8 cellular contexts compared by ENCODE assay signal in the genomic region with DNA sequence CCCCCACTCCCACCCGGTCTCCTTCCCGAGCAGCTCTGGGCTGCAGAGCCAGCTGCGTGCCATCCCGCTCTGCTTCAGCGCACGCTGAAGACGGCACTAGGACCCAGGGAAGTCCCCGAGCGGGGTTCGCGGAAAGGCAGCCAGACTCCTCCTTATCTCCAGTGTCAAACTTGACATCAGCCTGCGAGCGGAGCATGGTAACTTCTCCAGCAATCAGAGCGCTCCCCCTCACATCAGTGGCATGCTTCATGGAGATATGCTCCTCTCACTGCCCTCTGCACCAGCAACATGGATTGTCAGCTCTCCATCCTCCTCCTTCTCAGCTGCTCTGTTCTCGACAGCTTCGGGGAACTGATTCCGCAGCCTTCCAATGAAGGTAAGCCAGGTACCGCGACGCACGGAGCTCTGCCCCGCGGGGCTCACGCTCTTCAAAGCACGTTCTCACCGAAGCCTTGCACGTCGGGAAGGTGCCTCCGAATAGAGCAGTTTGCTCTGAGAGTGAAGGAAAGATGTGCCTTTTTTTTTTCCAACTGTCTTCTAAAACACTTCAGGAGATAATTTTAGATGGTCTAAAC. TPM values are rescaled to one million over a fixed set of nuclear protein-coding genes. Genes with fewer than 3 reads are reported as not detected.
DNase-seq lines count a peak whose midpoint lies in the region; ATAC-seq and TF ChIP-seq lines count a peak whose summit lies in the region.

EPHA3 (plus strand) TSS at position 161 of the 575 bp plus-strand sequence; CDS start at position 289, 128 bp downstream.

- H3K27me3 ChIP-seq in mammary epithelial cell (ENCODE audit: insufficient read depth, low read length) (peaks cover 8% of the 10 kb centered on the region), iPS-20b (ENCODE audit: insufficient read depth, low read length) (peaks cover 46% of the 10 kb centered on the region)

- dilution Hi-C loops in mammary epithelial cell (cut with HindIII; ENCODE audit: low sequenced_read_pairs) = no loop called here

- CTCF ChIA-PET in mammary epithelial cell (lab: Charles Lee; ENCODE audit: low non-redundant PET) = interaction anchor here (0.6 kb wide), 1 partner anchor 234 kb away, joined by 3 read pairs; no protein-coding TSS in a partner anchor

- intact Hi-C loops in mammary epithelial cell (cut with micrococcal nuclease) = no loop called here

- H3K9me3 ChIP-seq in mammary epithelial cell (replicated peaks; ENCODE audit: insufficient read depth, low read length) (no peaks in the 10 kb centered on the region), iPS-20b (ENCODE audit: insufficient read depth, low read depth, low read length) (no peaks in the 10 kb centered on the region)

- H4K20me1 ChIP-seq in mammary epithelial cell (ENCODE audit: insufficient read depth, low read length) = no peaks in the 10 kb centered on the region

- peaks cover 19% of the 10 kb centered on the region for H3K27me3 Mint-ChIP-seq in T-helper 2 cell treated with Interferon-gamma antibody and Interleukin-4, amounts not matched to agents 5 μg/mL and 100 μg/mL, for 36 hours (ENCODE audit: low read depth)

- in situ Hi-C loops in mammary epithelial cell (cut with MboI; ENCODE audit: low sequenced_read_pairs in 2 of 2) = loop anchor here in 1 of 2 donors (25.0 kb wide), 1 partner anchor 895 kb away; no protein-coding TSS in a partner anchor

- H3K9ac ChIP-seq in mammary epithelial cell (ENCODE audit: insufficient read depth, low read length) = no peak within 1 kb of the TSS
- H3K9ac ChIP-seq in iPS-20b (ENCODE audit: low read depth, low read length) = no peak within 1 kb of the TSS

- no peaks in the 10 kb centered on the region for H3K79me2 ChIP-seq in mammary epithelial cell (ENCODE audit: insufficient read depth, low read length)

- no peaks in the 10 kb centered on the region for H3K9me3 Mint-ChIP-seq in T-helper 2 cell treated with Interferon-gamma antibody and Interleukin-4, amounts not matched to agents 5 μg/mL and 100 μg/mL, for 36 hours

- H3K4me1 Mint-ChIP-seq in T-helper 2 cell treated with Interferon-gamma antibody and Interleukin-4, amounts not matched to agents 5 μg/mL and 100 μg/mL, for 36 hours (ENCODE audit: low read depth) = peaks cover 11% of the 10 kb centered on the region

- H3K36me3 Mint-ChIP-seq in T-helper 2 cell treated with Interferon-gamma antibody and Interleukin-4, amounts not matched to agents 5 μg/mL and 100 μg/mL, for 36 hours (ENCODE audit: low read depth) = no peaks in the 10 kb centered on the region

- H3K4me3 Mint-ChIP-seq in T-helper 2 cell treated with Interferon-gamma antibody and Interleukin-4, amounts not matched to agents 5 μg/mL and 100 μg/mL, for 36 hours = peak within 1 kb of the TSS; percentile 67

- H3K4me1 ChIP-seq in mammary epithelial cell (ENCODE audit: insufficient read depth, low read length) = peaks cover 10% of the 10 kb centered on the region
- no peaks in the 10 kb centered on the region; the same call in 1 of the 2 replicates for H3K4me1 ChIP-seq in iPS-20b (ENCODE audit: insufficient read depth, low read length)

- WGBS in mammary epithelial cell (ENCODE audit: low coverage, missing lambda C conversion rate) = 4% methylated on average over 17 of the region's 29 CpGs

- peak within 1 kb of the TSS; percentile 95 for H3K4me2 ChIP-seq in mammary epithelial cell (ENCODE audit: insufficient read depth, low read depth, low read length)

- BruUV-seq in mammary epithelial cell (replicated peaks; lab: Mats Ljungman, UMichigan) = no TSS peak

- DNase-seq in DMS 273 treated with DMSO at 0.1 percent for 48 hours (lab: John Stamatoyannopoulos, UW) (peak; percentile 87), HUDEP-2 (lab: John Stamatoyannopoulos, UW; ENCODE audit: unreplicated experiment in 76 of 76) (peak in 49 of 76 experiments; percentile 1 to 82 (median 37)), mammary epithelial cell (peak; percentile 69), skeletal muscle cell (ENCODE audit: low read depth) (peak; percentile 38), NCI-H2227 (lab: John Stamatoyannopoulos, UW; ENCODE audit: unreplicated experiment) (no peak)
- peak; percentile 33 for DNase-seq in T-helper 2 cell treated with Interferon-gamma antibody and Interleukin-4, amounts not matched to agents 5 μg/mL and 100 μg/mL, for 36 hours (ENCODE audit: low spot score)

- peak within 1 kb of the TSS; percentile 96 for H2AFZ ChIP-seq in mammary epithelial cell (ENCODE audit: low read depth, low read length)

- H3K27ac Mint-ChIP-seq in T-helper 2 cell treated with Interferon-gamma antibody and Interleukin-4, amounts not matched to agents 5 μg/mL and 100 μg/mL, for 36 hours = no peak within 1 kb of the TSS

- H3K27ac ChIP-seq in mammary epithelial cell (ENCODE audit: insufficient read depth, low read depth, low read length) (no peak within 1 kb of the TSS), iPS-20b (ENCODE audit: low read length) (no peak within 1 kb of the TSS)

- peak; percentile 97 for ATAC-seq in GM21528 (IDR thresholded peaks at IDR 0.05; ENCODE audit: low FRiP score, unreplicated experiment)

- TF ChIP-seq CTCF in mammary epithelial cell (conservative IDR thresholded peaks at IDR 0.05 in 1 of 2, IDR thresholded peaks at IDR 0.05 in 1 of 2; ENCODE audit: extremely low read depth in 1 of 2, insufficient read depth in 1 of 2, low read depth in 1 of 2, low read length in 2 of 2) = no peak

- H3K4me3 ChIP-seq in mammary epithelial cell (replicated peaks in 1 of 3; ENCODE audit: insufficient read depth in 1 of 3, low read depth in 2 of 3, low read length in 3 of 3) (peak within 1 kb of the TSS; percentile 39 to 55 (median 54)), iPS-20b (ENCODE audit: low read length) (peak within 1 kb of the TSS; percentile 73), skeletal muscle cell (ENCODE audit: low read depth, low read length) (peak within 1 kb of the TSS; percentile 54)

- no peaks in the 10 kb centered on the region for H3K36me3 ChIP-seq in mammary epithelial cell (ENCODE audit: insufficient read depth, low read length)
- H3K36me3 ChIP-seq in iPS-20b (ENCODE audit: insufficient read depth, low read depth, low read length) = no peaks in the 10 kb centered on the region

RNA-seq across cellular contexts. Expression of gene EPHA3, which starts in this region (rescaled TPM):
- total RNA-seq in mammary epithelial cell = under 1 TPM; 0.26 to 0.67 TPM
- 0.02 TPM for polyA plus RNA-seq in mammary epithelial cell
- not detected for polyA minus RNA-seq in mammary epithelial cell

Comparison
In these comparisons a context has a peak if more than half of its experiments do, and no peak if none do; other contexts are left out.
1. Peak in DNase-seq, H3K4me3 ChIP-seq and H3K4me2 ChIP-seq in mammary epithelial cell; RNA of the gene not detected or under 1 TPM.